ENCODE assay signal across 25 cellular contexts in the genomic region with DNA sequence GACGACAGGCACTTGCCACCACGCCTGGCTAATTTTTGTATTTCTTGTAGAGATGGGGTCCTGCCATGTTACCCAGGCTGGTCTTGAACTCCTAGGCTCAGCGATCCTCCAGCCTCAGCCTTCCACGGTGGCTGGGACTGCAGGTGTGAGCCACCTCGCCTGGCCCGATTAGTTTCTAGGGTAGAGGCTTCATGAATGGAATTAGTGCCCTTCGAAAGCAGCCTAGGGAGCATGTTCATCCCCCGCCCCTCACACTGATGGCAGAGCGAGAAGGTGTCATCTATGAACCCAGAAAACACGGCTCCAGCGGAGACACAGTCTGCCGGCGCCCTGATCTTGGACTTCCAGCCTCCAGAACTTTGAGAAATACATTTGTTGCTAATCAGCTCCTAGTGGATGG.
"Had no signal": no experiment of that assay in that cellular context is flagged by ENCODE, and none has a peak within 500 bp of the region (broad histone marks: within the 10 kb centered on the region; RNA-seq: fewer than 3 reads in every experiment).

No MANE protein-coding gene starts in this region.

- H3K27me3 ChIP-seq: adrenal gland, hepatocyte, right lobe of liver, vagina had no signal

- H3K4me1 ChIP-seq: adrenal gland, parathyroid adenoma had no signal

- H3K9me3 ChIP-seq: adrenal gland, left lung, right lobe of liver, vagina had no signal

- H3K4me3 ChIP-seq: adrenal gland, hepatocyte, left lung, right lobe of liver, skin epidermis, vagina had no signal

- H3K36me3 ChIP-seq: adrenal gland, right lobe of liver had no signal

- ATAC-seq: activated CD4-positive, alpha-beta T cell treated with anti-CD3 and anti-CD28 coated beads for 36 hours; esophagus mucosa; left lung; naive thymus-derived CD8-positive, alpha-beta T cell; right lobe of liver; stimulated activated memory B cell treated with anti-CD40 and anti-IgM and Interleukin-4, amounts not matched to agents 10 μg/mL and 1 μg/mL and 100 μg/mL, for 72 hours had no signal

- H3K27ac ChIP-seq: adrenal gland, hepatocyte, left lung, parathyroid adenoma, right lobe of liver, vagina had no signal

- DNase-seq: activated B cell treated with CpG ODN at 0.5 μM for 24 hours; activated CD4-positive, alpha-beta T cell treated with anti-CD3 and anti-CD28 coated beads for 36 hours; activated CD4-positive, alpha-beta T cell treated with anti-CD3 and anti-CD28 coated beads, Interleukin-2, amount 50 U/mL, for 4 hours; activated effector memory CD4-positive, alpha-beta T cell treated with Interleukin-2 at 50 U/mL for 16 hours; activated naive CD4-positive, alpha-beta T cell treated with Interleukin-2 at 50 U/mL for 16 hours; activated naive CD8-positive, alpha-beta T cell treated with anti-CD3 and anti-CD28 coated beads for 36 hours; adrenal gland; caudate nucleus; endodermal cell; midbrain; naive thymus-derived CD8-positive, alpha-beta T cell; nucleus accumbens; stimulated activated CD4-positive, alpha-beta T cell treated with anti-CD3 and anti-CD28 coated beads, Interleukin-4, amount 100 ng/mL, for 4 hours; stimulated activated CD8-positive, alpha-beta memory T cell treated with anti-CD3 and anti-CD28 coated beads, Interleukin-4, amount 100 ng/mL, for 48 hours; stimulated activated naive CD8-positive, alpha-beta T cell treated with anti-CD3 and anti-CD28 coated beads, Interleukin-15, amount 100 ng/mL, for 72 hours; substantia nigra; T-helper 1 cell had no signal
